29 cellular contexts compared by ENCODE assay signal in genomic region chr6:56877922-56878321, GRCh38.
"Had no signal": no experiment of that assay in that cellular context is flagged by ENCODE, and none has a peak within 500 bp of the region (broad histone marks: within the 10 kb centered on the region; RNA-seq: fewer than 3 reads in every experiment).

No MANE protein-coding gene starts in this region.

- H3K9me3 Mint-ChIP-seq: natural killer cell; nephron; neural progenitor cell; stimulated activated memory B cell treated with anti-CD40 and anti-IgM and Interleukin-4, amounts not matched to agents 10 μg/mL and 1 μg/mL and 100 μg/mL, for 72 hours; stimulated activated naive CD8-positive, alpha-beta T cell treated with anti-CD3 and anti-CD28 coated beads, Interleukin-15, amount 100 ng/mL, for 72 hours; type B pancreatic cell had no signal

- H2AFZ ChIP-seq: parathyroid adenoma had no signal

- H3K4me2 ChIP-seq: neural progenitor cell had no signal

- H3K27ac Mint-ChIP-seq: natural killer cell; neural progenitor cell; progenitor cell of endocrine pancreas; stimulated activated memory B cell treated with anti-CD40 and anti-IgM and Interleukin-4, amounts not matched to agents 10 μg/mL and 1 μg/mL and 100 μg/mL, for 72 hours; stimulated activated naive CD8-positive, alpha-beta T cell treated with anti-CD3 and anti-CD28 coated beads, Interleukin-15, amount 100 ng/mL, for 72 hours; type B pancreatic cell had no signal

- ATAC-seq: natural killer cell; psoas muscle; right cardiac atrium; right lobe of liver; stimulated activated memory B cell treated with anti-CD40 and anti-IgM and Interleukin-4, amounts not matched to agents 10 μg/mL and 1 μg/mL and 100 μg/mL, for 72 hours; stimulated activated naive CD8-positive, alpha-beta T cell treated with anti-CD3 and anti-CD28 coated beads, Interleukin-15, amount 100 ng/mL, for 72 hours; stimulated activated naive CD8-positive, alpha-beta T cell treated with anti-CD3 and anti-CD28 coated beads, Interleukin-15, Interleukin-2, amounts not matched to agents 100 U/mL and 50 U/mL, for 24 hours; upper lobe of right lung had no signal

- H3K4me1 ChIP-seq: neural progenitor cell, parathyroid adenoma, psoas muscle, sigmoid colon, suprapubic skin, testis, tibial artery, upper lobe of right lung, uterus had no signal

- H3K9me3 ChIP-seq: ovary, psoas muscle, right lobe of liver, suprapubic skin, testis, tibial artery, transverse colon, upper lobe of right lung, uterus had no signal

- H3K27ac ChIP-seq: neural progenitor cell, ovary, parathyroid adenoma, psoas muscle, right lobe of liver, sigmoid colon, suprapubic skin, testis, tibial artery, transverse colon, upper lobe of right lung, uterus had no signal

- H3K4me3 ChIP-seq: neural progenitor cell, ovary, psoas muscle, right lobe of liver, sigmoid colon, suprapubic skin, testis, tibial artery, transverse colon, upper lobe of right lung, uterus had no signal

- H3K4me1 Mint-ChIP-seq: natural killer cell; nephron; neural progenitor cell; stimulated activated memory B cell treated with anti-CD40 and anti-IgM and Interleukin-4, amounts not matched to agents 10 μg/mL and 1 μg/mL and 100 μg/mL, for 72 hours; stimulated activated naive CD8-positive, alpha-beta T cell treated with anti-CD3 and anti-CD28 coated beads, Interleukin-15, amount 100 ng/mL, for 72 hours had no signal

- H3K79me2 ChIP-seq: parathyroid adenoma had no signal

- H3K9ac ChIP-seq: neural progenitor cell, parathyroid adenoma had no signal

- H3K36me3 ChIP-seq: neural progenitor cell, ovary, right lobe of liver, sigmoid colon, suprapubic skin, tibial artery, transverse colon, upper lobe of right lung, uterus had no signal

- H3K4me3 Mint-ChIP-seq: natural killer cell; nephron; neural progenitor cell; stimulated activated memory B cell treated with anti-CD40 and anti-IgM and Interleukin-4, amounts not matched to agents 10 μg/mL and 1 μg/mL and 100 μg/mL, for 72 hours; stimulated activated naive CD8-positive, alpha-beta T cell treated with anti-CD3 and anti-CD28 coated beads, Interleukin-15, amount 100 ng/mL, for 72 hours; type B pancreatic cell had no signal

- DNase-seq: natural killer cell; occipital lobe; ovary; posterior cingulate gyrus; psoas muscle; right cardiac atrium; right lobe of liver; sigmoid colon; small intestine; stimulated activated CD4-positive, alpha-beta T cell treated with anti-CD3 and anti-CD28 coated beads, Interleukin-15, amount 100 ng/mL, for 24 hours; stimulated activated CD4-positive, alpha-beta T cell treated with anti-CD3 and anti-CD28 coated beads, Interleukin-2, amount 100 ng/mL, for 24 hours; stimulated activated CD4-positive, alpha-beta T cell treated with anti-CD3 and anti-CD28 coated beads, Interleukin-2, amount 100 ng/mL, for 48 hours; stimulated activated CD4-positive, alpha-beta T cell treated with anti-CD3 and anti-CD28 coated beads, Interleukin-4, amount 100 ng/mL, for 24 hours; stimulated activated naive CD4-positive, alpha-beta T cell; stimulated activated naive CD8-positive, alpha-beta T cell treated with anti-CD3 and anti-CD28 coated beads, Interleukin-15, amount 100 ng/mL, for 72 hours; stimulated activated naive CD8-positive, alpha-beta T cell treated with anti-CD3 and anti-CD28 coated beads, Interleukin-15, Interleukin-2, amounts not matched to agents 100 U/mL and 50 U/mL, for 24 hours; substantia nigra; testis; tibial artery; transverse colon; upper lobe of right lung; uterus had no signal

- H3K36me3 Mint-ChIP-seq: natural killer cell; neural progenitor cell; stimulated activated memory B cell treated with anti-CD40 and anti-IgM and Interleukin-4, amounts not matched to agents 10 μg/mL and 1 μg/mL and 100 μg/mL, for 72 hours; type B pancreatic cell had no signal

- FAIRE-seq: small intestine had no signal

- H3K27me3 ChIP-seq: neural progenitor cell, ovary, right lobe of liver, sigmoid colon, suprapubic skin, testis, tibial artery, transverse colon, upper lobe of right lung, uterus had no signal
